In genomic region chr15:55827965-55828364, GRCh38 we compare ENCODE assay signal across 26 cellular contexts.
DNase-seq lines count a peak whose midpoint lies in the region; ATAC-seq, FAIRE-seq and TF ChIP-seq lines count a peak whose summit lies in the region.
"Had no signal": no experiment of that assay in that cellular context is flagged by ENCODE, and none has a peak within 500 bp of the region (broad histone marks: within the 10 kb centered on the region; RNA-seq: fewer than 3 reads in every experiment).

No MANE protein-coding gene starts in this region.

- peaks cover 40% of the 10 kb centered on the region for H3K4me1 Mint-ChIP-seq in activated T-cell treated with anti-CD3 and anti-CD28 coated beads, Interleukin-2, amount 50 U/mL, for 72 hours (ENCODE audit: low read depth)
- H3K4me1 Mint-ChIP-seq in stimulated activated effector memory CD8-positive, alpha-beta T cell treated with anti-CD3 and anti-CD28 coated beads, Interleukin-12 subunit alpha, Interleukin-12 subunit beta, amount 100 ng/mL, for 72 hours: peaks cover 13% of the 10 kb centered on the region

- RAD21 ChIA-PET in GM12878 (lab: Charles Lee; ENCODE audit: unreplicated experiment): no interaction called here

- BruUV-seq in GM12878 (replicated peaks; lab: Mats Ljungman, UMichigan): no TSS peak

- no peaks in the 10 kb centered on the region for H3K79me2 ChIP-seq in GM12878 (ENCODE audit: control insufficient read depth, insufficient read depth, low read length)
- H3K79me2 ChIP-seq in keratinocyte (ENCODE audit: control insufficient read depth, insufficient read depth, low read length): no peaks in the 10 kb centered on the region

- SMC1A ChIA-PET in GM12878 (lab: Charles Lee; ENCODE audit: uncharacterized antibody, unreplicated experiment): no interaction called here

- no peak for TF ChIP-seq POLR2A in GM12878 (IDR thresholded peaks at IDR 0.05; ENCODE audit: low read depth, low read length)

- CTCF ChIA-PET in GM12878 (lab: Yijun Ruan, JAX): no interaction called here

- H3K36me3 ChIP-seq in GM12878 (ENCODE audit: control insufficient read depth in 2 of 2, insufficient read depth in 2 of 2, low read length in 1 of 2) (no peaks in the 10 kb centered on the region), keratinocyte (ENCODE audit: control insufficient read depth in 2 of 2, extremely low read depth in 1 of 2, insufficient read depth in 2 of 2, low read length in 2 of 2) (peaks cover 0 to 11% of the 10 kb centered on the region in 2 experiments)
- H3K36me3 ChIP-seq: BE2C had no signal

- H3K9ac ChIP-seq in GM12878 (ENCODE audit: control insufficient read depth, insufficient read depth, low read length) (no peak overlapping the region), keratinocyte (ENCODE audit: control insufficient read depth, extremely low read depth, insufficient read depth, low read length) (no peak overlapping the region)
- H3K9ac ChIP-seq: BLaER1 treated with 17β-estradiol and CSF1 and Interleukin-3, amounts not matched to agents 10 nM and 100 nM; GM23248 had no signal

- H2AFZ ChIP-seq in GM12878 (ENCODE audit: control insufficient read depth, low read depth, low read length) (no peak overlapping the region), keratinocyte (ENCODE audit: control insufficient read depth, low read length) (no peak overlapping the region)
- H2AFZ ChIP-seq: GM23248 had no signal

- peak; percentile 23 to 31 for ATAC-seq in activated T-cell treated with anti-CD3 and anti-CD28 coated beads, Interleukin-2, amount 50 U/mL, for 72 hours (replicated peaks in 1 of 2)
- ATAC-seq in GM12878: no peak; the same call in 1 of the 3 replicates
- ATAC-seq in stimulated activated effector memory CD8-positive, alpha-beta T cell treated with anti-CD3 and anti-CD28 coated beads, Interleukin-12 subunit alpha, Interleukin-12 subunit beta, amount 100 ng/mL, for 72 hours: peak; percentile 41

- dilution Hi-C loops in keratinocyte (cut with MboI; ENCODE audit: extremely low pct_ligation_motif_present, low sequenced_read_pairs): no loop called here

- H3K4me2 ChIP-seq in GM12878 (ENCODE audit: control insufficient read depth, insufficient read depth) (no peak overlapping the region), keratinocyte (ENCODE audit: control insufficient read depth, extremely low read depth, insufficient read depth, low read depth, low read length) (no peak overlapping the region)
- H3K4me2 ChIP-seq: A549; BLaER1 treated with 17β-estradiol and CSF1 and Interleukin-3, amounts not matched to agents 10 nM and 100 nM had no signal

- H3K27me3 ChIP-seq in GM12878 (replicated peaks in 1 of 2; ENCODE audit: control insufficient read depth in 2 of 2, insufficient read depth in 2 of 2, low read length in 1 of 2) (no peaks in the 10 kb centered on the region), keratinocyte (ENCODE audit: control insufficient read depth, extremely low read depth, insufficient read depth, low read length) (no peaks in the 10 kb centered on the region)
- H3K27me3 ChIP-seq: BE2C; BLaER1 treated with 17β-estradiol and CSF1 and Interleukin-3, amounts not matched to agents 10 nM and 100 nM had no signal

- POLR2A ChIA-PET in GM12878 (lab: Charles Lee): no interaction called here

- 50% methylated on average over 2 of the region's 2 CpGs for WGBS in GM12878 (ENCODE audit: insufficient coverage, insufficient replicate concordance, low lambda C conversion rate, missing lambda C conversion rate)

- FAIRE-seq in GM12878 (lab: Jason Lieb, UNC) (no peak), keratinocyte (lab: Jason Lieb, UNC) (peak; percentile 67)
- FAIRE-seq: GM12892, H1 had no signal

- in situ Hi-C loops in GM12878 (cut with MboI): no loop called here

- no peak for TF ChIP-seq EP300 in GM12878 (IDR thresholded peaks at IDR 0.05; ENCODE audit: borderline replicate concordance in 1 of 2, control insufficient read depth in 1 of 2, low read depth in 2 of 2, low read length in 2 of 2)

- DNase-seq in activated T-cell treated with anti-CD3 and anti-CD28 coated beads, Interleukin-2, amount 50 U/mL, for 72 hours: no peak
- DNase-seq in activated T-cell treated with anti-CD3 and anti-CD28 coated beads, Interleukin-2, amount 50 U/mL, for 48 hours: no peak
- DNase-seq in GM12878 (ENCODE audit: low read depth, low spot score) (no peak), keratinocyte (ENCODE audit: low read depth, low spot score) (no peak), COLO829 (ENCODE audit: low spot score) (no peak), SIG-M5 (lab: John Stamatoyannopoulos, UW) (no peak)
- no peak for DNase-seq in stimulated activated effector memory CD8-positive, alpha-beta T cell treated with anti-CD3 and anti-CD28 coated beads, Interleukin-12 subunit alpha, Interleukin-12 subunit beta, amount 100 ng/mL, for 72 hours (ENCODE audit: low spot score in 2 of 2)
- DNase-seq: 8988T; ACHN; AML-193; Calu3; CD4-positive, alpha-beta T cell; CD8-positive, alpha-beta memory T cell; COR-L47; DMS53; DMS79 treated with DMSO at 0.1 percent for 48 hours; GF-D8; H7; HCEC 1CT had no signal

- H3K9me3 ChIP-seq in GM12878 (replicated peaks; ENCODE audit: control insufficient read depth, insufficient read depth, low read length) (no peaks in the 10 kb centered on the region), keratinocyte (ENCODE audit: control insufficient read depth, low read depth, low read length) (no peaks in the 10 kb centered on the region)
- H3K9me3 ChIP-seq: A549; BE2C; BLaER1 treated with 17β-estradiol and CSF1 and Interleukin-3, amounts not matched to agents 10 nM and 100 nM had no signal

- H3K27ac ChIP-seq in GM12878 (ENCODE audit: control insufficient read depth, insufficient read depth): no peak overlapping the region
- no peak overlapping the region for H3K27ac ChIP-seq in keratinocyte (ENCODE audit: control insufficient read depth, insufficient read depth, low read length)
- H3K27ac ChIP-seq: A549; BLaER1 treated with 17β-estradiol and CSF1 and Interleukin-3, amounts not matched to agents 10 nM and 100 nM; GM23248 had no signal

- H4K20me1 ChIP-seq in GM12878 (ENCODE audit: control insufficient read depth, insufficient read depth) (no peaks in the 10 kb centered on the region), keratinocyte (ENCODE audit: control insufficient read depth, extremely low read depth, insufficient read depth, low read length) (no peaks in the 10 kb centered on the region)
- H4K20me1 ChIP-seq: BLaER1 treated with 17β-estradiol and CSF1 and Interleukin-3, amounts not matched to agents 10 nM and 100 nM had no signal

- no peaks in the 10 kb centered on the region for H3K27me3 Mint-ChIP-seq in activated T-cell treated with anti-CD3 and anti-CD28 coated beads, Interleukin-2, amount 50 U/mL, for 72 hours (ENCODE audit: low read depth)
- H3K27me3 Mint-ChIP-seq: CD4-positive, alpha-beta T cell; CD8-positive, alpha-beta memory T cell had no signal

- no peak for TF ChIP-seq CTCF in GM12878 (IDR thresholded peaks at IDR 0.05 in 2 of 3, conservative IDR thresholded peaks at IDR 0.05 in 1 of 3; ENCODE audit: control insufficient read depth in 2 of 3, extremely low read depth in 1 of 3, insufficient read depth in 1 of 3, low read depth in 3 of 3, low read length in 3 of 3)
- TF ChIP-seq CTCF in keratinocyte (optimal IDR thresholded peaks at IDR 0.05 in 1 of 3, IDR thresholded peaks at IDR 0.05 in 1 of 3, conservative IDR thresholded peaks at IDR 0.05 in 1 of 3; ENCODE audit: extremely low read depth in 1 of 3, insufficient read depth in 2 of 3, low read length in 3 of 3): no peak

- no peak overlapping the region for H3K4me3 ChIP-seq in GM12878
- H3K4me3 ChIP-seq in keratinocyte (ENCODE audit: control insufficient read depth in 2 of 3, extremely low read depth in 1 of 3, insufficient read depth in 2 of 3, low read depth in 1 of 3, low read length in 3 of 3): no peak overlapping the region
- H3K4me3 ChIP-seq: A549; BLaER1 treated with 17β-estradiol and CSF1 and Interleukin-3, amounts not matched to agents 10 nM and 100 nM; GM23248 had no signal

- no peaks in the 10 kb centered on the region for H3K9me3 Mint-ChIP-seq in activated T-cell treated with anti-CD3 and anti-CD28 coated beads, Interleukin-2, amount 50 U/mL, for 72 hours
- no peaks in the 10 kb centered on the region for H3K9me3 Mint-ChIP-seq in stimulated activated effector memory CD8-positive, alpha-beta T cell treated with anti-CD3 and anti-CD28 coated beads, Interleukin-12 subunit alpha, Interleukin-12 subunit beta, amount 100 ng/mL, for 72 hours
- H3K9me3 Mint-ChIP-seq: CD4-positive, alpha-beta T cell; CD8-positive, alpha-beta memory T cell had no signal

- no peak overlapping the region for H3K27ac Mint-ChIP-seq in activated T-cell treated with anti-CD3 and anti-CD28 coated beads, Interleukin-2, amount 50 U/mL, for 72 hours
- no peak overlapping the region for H3K27ac Mint-ChIP-seq in stimulated activated effector memory CD8-positive, alpha-beta T cell treated with anti-CD3 and anti-CD28 coated beads, Interleukin-12 subunit alpha, Interleukin-12 subunit beta, amount 100 ng/mL, for 72 hours
- H3K27ac Mint-ChIP-seq: CD14-positive monocyte; CD4-positive, alpha-beta T cell; CD8-positive, alpha-beta memory T cell had no signal

- peaks cover 0 to 3% of the 10 kb centered on the region in 2 donors for H3K36me3 Mint-ChIP-seq in activated T-cell treated with anti-CD3 and anti-CD28 coated beads, Interleukin-2, amount 50 U/mL, for 72 hours (ENCODE audit: insufficient read depth in 2 of 2)
- no peaks in the 10 kb centered on the region for H3K36me3 Mint-ChIP-seq in stimulated activated effector memory CD8-positive, alpha-beta T cell treated with anti-CD3 and anti-CD28 coated beads, Interleukin-12 subunit alpha, Interleukin-12 subunit beta, amount 100 ng/mL, for 72 hours

- H3K4me3 Mint-ChIP-seq in activated T-cell treated with anti-CD3 and anti-CD28 coated beads, Interleukin-2, amount 50 U/mL, for 72 hours: no peak overlapping the region
- H3K4me3 Mint-ChIP-seq in stimulated activated effector memory CD8-positive, alpha-beta T cell treated with anti-CD3 and anti-CD28 coated beads, Interleukin-12 subunit alpha, Interleukin-12 subunit beta, amount 100 ng/mL, for 72 hours: no peak overlapping the region
- H3K4me3 Mint-ChIP-seq: CD14-positive monocyte; CD4-positive, alpha-beta T cell; CD8-positive, alpha-beta memory T cell had no signal

- H3K4me1 ChIP-seq in GM12878 (ENCODE audit: control insufficient read depth, insufficient read depth, low read length) (peaks cover 11% of the 10 kb centered on the region), keratinocyte (ENCODE audit: control insufficient read depth, extremely low read depth, insufficient read depth, low read length) (peaks cover 18% of the 10 kb centered on the region)

- TF ChIP-seq RAD21 in GM12878 (IDR thresholded peaks at IDR 0.05; ENCODE audit: insufficient read depth, low read depth, low read length): no peak

- intact Hi-C loops in GM12878 (cut with micrococcal nuclease; ENCODE audit: unreplicated experiment): no loop called here

- H3K9me1 ChIP-seq in keratinocyte (ENCODE audit: control insufficient read depth, extremely low read depth, insufficient read depth, low read length): no peaks in the 10 kb centered on the region

TF ChIP-seq in GM12878, 131 proteins besides CTCF, POLR2A, EP300 and RAD21:
- TF ChIP-seq MTA2 (IDR thresholded peaks at IDR 0.05; ENCODE audit: low read depth) (peak; percentile 50; the same call in 1 of the 2 replicates), GABPA (IDR thresholded peaks at IDR 0.05; ENCODE audit: low read depth) (no peak), RFX5 (IDR thresholded peaks at IDR 0.05; ENCODE audit: low read depth, low read length) (no peak)
TF ChIP-seq in GM12878: peak in this region for 1.
